Comparison of ENCODE assay signal across 9 cellular contexts in genomic region chr16:24993722-24994686, GRCh38. TPM values are rescaled to one million over a fixed set of nuclear protein-coding genes. Genes with fewer than 3 reads are reported as not detected.
A peak's percentile ranks its signal among the peaks of the same experiment; 100 is the strongest.
DNase-seq lines count a peak whose midpoint lies in the region; ATAC-seq and TF ChIP-seq lines count a peak whose summit lies in the region.
"Had no signal": no experiment of that assay in that cellular context is flagged by ENCODE, and none has a peak within 500 bp of the region (broad histone marks: within the 10 kb centered on the region; RNA-seq: fewer than 3 reads in every experiment).

No MANE protein-coding gene starts in this region.

- H3K4me3 ChIP-seq in ascending aorta, result peak overlapping the region in 1 of 2 donors; percentile 44

- H3K4me1 Mint-ChIP-seq in activated CD4-positive, alpha-beta T cell treated with anti-CD3 and anti-CD28 coated beads for 36 hours, result peaks cover 75% of the 10 kb centered on the region
- peaks cover 21% of the 10 kb centered on the region for H3K4me1 Mint-ChIP-seq in activated CD4-positive, alpha-beta T cell treated with anti-CD3 and anti-CD28 coated beads, Interleukin-2, amount 10 ng/mL, durations not matched to agents 24 days and 14 days

- CTCF ChIA-PET in activated CD4-positive, alpha-beta T cell treated with anti-CD3 and anti-CD28 coated beads for 36 hours (lab: Charles Lee), result interaction anchor here (0.6 to 1.1 kb wide), 3 partner anchors 9 to 23 kb away, joined by 3 to 5 read pairs (median 4); no protein-coding TSS in a partner anchor

- H3K9me3 Mint-ChIP-seq in activated CD4-positive, alpha-beta T cell treated with anti-CD3 and anti-CD28 coated beads for 36 hours (ENCODE audit: low read depth), result no peaks in the 10 kb centered on the region
- H3K9me3 Mint-ChIP-seq in activated CD4-positive, alpha-beta T cell treated with anti-CD3 and anti-CD28 coated beads, Interleukin-2, amount 10 ng/mL, durations not matched to agents 24 days and 14 days, result no peaks in the 10 kb centered on the region

- H3K27me3 ChIP-seq in ascending aorta, result no peaks in the 10 kb centered on the region

- no peaks in the 10 kb centered on the region for H3K9me3 ChIP-seq in ascending aorta

- POLR2A ChIA-PET in activated CD4-positive, alpha-beta T cell treated with anti-CD3 and anti-CD28 coated beads for 36 hours (lab: Charles Lee), result no interaction called here

- TF ChIP-seq CTCF in ascending aorta (IDR thresholded peaks at IDR 0.05), result no peak

- intact Hi-C loops in activated CD4-positive, alpha-beta T cell treated with anti-CD3 and anti-CD28 coated beads for 36 hours (cut with DNase I, micrococcal nuclease), result no loop called here
- intact Hi-C loops in activated CD4-positive, alpha-beta T cell treated with anti-CD3 and anti-CD28 coated beads, Interleukin-2, amount 10 ng/mL, durations not matched to agents 24 days and 14 days (cut with micrococcal nuclease), result no loop called here
- intact Hi-C loops in ascending aorta (cut with DNase I) (loop anchor here (1.0 kb wide), 1 partner anchor 21 kb away; the partner anchor contains the start of gene ARHGAP17), left ventricle myocardium superior (cut with micrococcal nuclease) (no loop called here)

- H3K27me3 Mint-ChIP-seq in activated CD4-positive, alpha-beta T cell treated with anti-CD3 and anti-CD28 coated beads for 36 hours, result no peaks in the 10 kb centered on the region
- H3K27me3 Mint-ChIP-seq in activated CD4-positive, alpha-beta T cell treated with anti-CD3 and anti-CD28 coated beads, Interleukin-2, amount 10 ng/mL, durations not matched to agents 24 days and 14 days, result no peaks in the 10 kb centered on the region

- ATAC-seq in activated CD4-positive, alpha-beta T cell treated with anti-CD3 and anti-CD28 coated beads for 36 hours, result peak; percentile 77
- ATAC-seq in left ventricle myocardium superior, result peak; percentile 56
- ATAC-seq in GM19324 (IDR thresholded peaks at IDR 0.05; ENCODE audit: low FRiP score, unreplicated experiment), result no peak

- H3K36me3 Mint-ChIP-seq in activated CD4-positive, alpha-beta T cell treated with anti-CD3 and anti-CD28 coated beads for 36 hours (ENCODE audit: low read depth), result peaks cover 5% of the 10 kb centered on the region
- peaks cover 3% of the 10 kb centered on the region for H3K36me3 Mint-ChIP-seq in activated CD4-positive, alpha-beta T cell treated with anti-CD3 and anti-CD28 coated beads, Interleukin-2, amount 10 ng/mL, durations not matched to agents 24 days and 14 days (ENCODE audit: low read depth)

- H3K27ac ChIP-seq in ascending aorta (peak overlapping the region; percentile 61 to 75), substantia nigra (ENCODE audit: low read depth, low read length, poor library complexity, severe bottlenecking) (peak overlapping the region; percentile 2)

- peaks cover 19 to 62% of the 10 kb centered on the region in 2 donors for H3K4me1 ChIP-seq in ascending aorta

- H3K4me3 Mint-ChIP-seq in activated CD4-positive, alpha-beta T cell treated with anti-CD3 and anti-CD28 coated beads for 36 hours, result no peak overlapping the region
- H3K4me3 Mint-ChIP-seq in activated CD4-positive, alpha-beta T cell treated with anti-CD3 and anti-CD28 coated beads, Interleukin-2, amount 10 ng/mL, durations not matched to agents 24 days and 14 days, result no peak overlapping the region

- no peaks in the 10 kb centered on the region for H3K36me3 ChIP-seq in ascending aorta

- no peak overlapping the region for H3K27ac Mint-ChIP-seq in activated CD4-positive, alpha-beta T cell treated with anti-CD3 and anti-CD28 coated beads for 36 hours
- no peak overlapping the region for H3K27ac Mint-ChIP-seq in activated CD4-positive, alpha-beta T cell treated with anti-CD3 and anti-CD28 coated beads, Interleukin-2, amount 10 ng/mL, durations not matched to agents 24 days and 14 days

- no peak for DNase-seq in activated CD4-positive, alpha-beta T cell treated with anti-CD3 and anti-CD28 coated beads for 36 hours
- DNase-seq in activated CD4-positive, alpha-beta T cell treated with anti-CD3 and anti-CD28 coated beads, Interleukin-2, amount 10 ng/mL, durations not matched to agents 24 days and 14 days, result no peak
- peak in 1 of 2 donors; percentile 68 for DNase-seq in ascending aorta (ENCODE audit: low spot score in 2 of 2)
- no peak for DNase-seq in left ventricle myocardium superior
- DNase-seq in substantia nigra (lab: John Stamatoyannopoulos, UW), result no peak
- DNase-seq in NOMO-1 treated with dmso at 0.1 percent for 144 hours (lab: John Stamatoyannopoulos, UW; ENCODE audit: unreplicated experiment), result no peak
- DNase-seq in NCI-H345 (lab: John Stamatoyannopoulos, UW), result no peak
- DNase-seq: SHP77 had no signal

RNA-seq across cellular contexts. Expression of gene ARHGAP17, which starts 21.2 kb away (rescaled TPM):
- 10 to 100 TPM; 55.1 to 60.4 TPM for total RNA-seq in activated CD4-positive, alpha-beta T cell treated with anti-CD3 and anti-CD28 coated beads for 36 hours
- total RNA-seq in activated CD4-positive, alpha-beta T cell treated with anti-CD3 and anti-CD28 coated beads, Interleukin-2, amount 10 ng/mL, durations not matched to agents 24 days and 14 days, result 74.0 and 74.9 TPM in 2 replicates
- total RNA-seq in ascending aorta (133 TPM), left ventricle myocardium superior (72.2 TPM)
